1 cellular context compared by ENCODE assay signal in genomic region chr14:91400696-91401095, GRCh38.
TF ChIP-seq lines count a peak whose summit lies in the region.

No MANE protein-coding gene starts in this region.

TF ChIP-seq in endothelial cell of umbilical vein, 7 proteins besides CTCF, POLR2A, EP300 and RAD21:
- no peak for TF ChIP-seq FOS (IDR thresholded peaks at IDR 0.05; ENCODE audit: borderline replicate concordance, insufficient read depth, low read length)
- TF ChIP-seq, protein P1, sequence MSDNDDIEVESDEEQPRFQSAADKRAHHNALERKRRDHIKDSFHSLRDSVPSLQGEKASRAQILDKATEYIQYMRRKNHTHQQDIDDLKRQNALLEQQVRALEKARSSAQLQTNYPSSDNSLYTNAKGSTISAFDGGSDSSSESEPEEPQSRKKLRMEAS (IDR thresholded peaks at IDR 0.05; ENCODE audit: insufficient read depth, insufficient read length) = no peak
- TF ChIP-seq GATA2 (IDR thresholded peaks at IDR 0.05; ENCODE audit: insufficient read depth, insufficient read length, low read depth, low read length) = no peak
- peak; percentile 52 for TF ChIP-seq JUN (IDR thresholded peaks at IDR 0.05; ENCODE audit: borderline replicate concordance, insufficient read depth, insufficient read length, low read depth)
